8 cellular contexts compared by ENCODE assay signal in genomic region chrX:41332988-41333743, GRCh38. TPM values are rescaled to one million over a fixed set of nuclear protein-coding genes. Genes with fewer than 3 reads are reported as not detected.
DNase-seq lines count a peak whose midpoint lies in the region; FAIRE-seq and TF ChIP-seq lines count a peak whose summit lies in the region.

No MANE protein-coding gene starts in this region.

- H4K20me1 ChIP-seq in DOHH2 (ENCODE audit: control insufficient read depth, insufficient read depth, low read depth, low read length) (peaks cover 28% of the 10 kb centered on the region), neural progenitor cell (ENCODE audit: low read depth) (peaks cover 37% of the 10 kb centered on the region)

- H3K4me2 ChIP-seq in DOHH2 (ENCODE audit: low read length) (peak overlapping the region; percentile 97), neural progenitor cell (peak overlapping the region; percentile 87)

- H3K9me2 ChIP-seq in DOHH2 (replicated peaks; ENCODE audit: control insufficient read depth, low read length): no peaks in the 10 kb centered on the region

- no peaks in the 10 kb centered on the region for H3K36me3 Mint-ChIP-seq in neural progenitor cell

- H3K27ac ChIP-seq in DOHH2 (ENCODE audit: low read depth, low read length) (peak overlapping the region; percentile 98), neural progenitor cell (peak overlapping the region; percentile 99), stomach smooth muscle (ENCODE audit: low read length) (peak overlapping the region; percentile 100)

- peaks cover 3% of the 10 kb centered on the region for H3K9me3 Mint-ChIP-seq in neural progenitor cell

- TF ChIP-seq POLR2A in H54 (IDR thresholded peaks at IDR 0.05; ENCODE audit: low read depth, low read length): peak; percentile 33; the same call in 1 of the 2 replicates

- TF ChIP-seq CTCF in DOHH2 (IDR thresholded peaks at IDR 0.05; ENCODE audit: low read depth, low read length, poor library complexity, severe bottlenecking) (no peak), foreskin fibroblast (IDR thresholded peaks at IDR 0.05; ENCODE audit: low read depth, low read length) (no peak), neural progenitor cell (IDR thresholded peaks at IDR 0.05) (no peak)

- FAIRE-seq in H54 (lab: Jason Lieb, UNC): no peak

- peaks cover 12% of the 10 kb centered on the region for H3K27me3 Mint-ChIP-seq in neural progenitor cell (ENCODE audit: insufficient read depth, low read depth)

- peaks cover 16% of the 10 kb centered on the region for H3K4me1 Mint-ChIP-seq in neural progenitor cell

- H3K79me2 ChIP-seq in DOHH2 (ENCODE audit: control insufficient read depth, low read length) (peaks cover 57% of the 10 kb centered on the region), neural progenitor cell (ENCODE audit: low read depth) (peaks cover 60% of the 10 kb centered on the region)

- DNase-seq in H54 (ENCODE audit: insufficient read length, low spot score) (no peak), M059J (ENCODE audit: low read depth) (peak; percentile 93), SHP77 treated with DMSO at 0.1 percent for 48 hours (lab: John Stamatoyannopoulos, UW) (peak; percentile 56), activated gamma-delta T cell treated with Interleukin-2 at 50 U/mL for 16 hours (peak; percentile 91), foreskin fibroblast (peak; percentile 66 to 88), neural progenitor cell (ENCODE audit: low spot score) (peak; percentile 91)

- H3K9ac ChIP-seq in neural progenitor cell (peak overlapping the region; percentile 97), stomach smooth muscle (ENCODE audit: low read length in 2 of 2) (peak overlapping the region; percentile 99 to 100)

- H3K9me3 ChIP-seq in DOHH2 (ENCODE audit: control insufficient read depth, insufficient read depth, low read length): no peaks in the 10 kb centered on the region
- no peaks in the 10 kb centered on the region for H3K9me3 ChIP-seq in neural progenitor cell (ENCODE audit: low read depth)
- no peaks in the 10 kb centered on the region for H3K9me3 ChIP-seq in stomach smooth muscle (ENCODE audit: control insufficient read depth in 2 of 2, low read length in 2 of 2)

- peaks cover 40% of the 10 kb centered on the region for H3K36me3 ChIP-seq in DOHH2 (ENCODE audit: control insufficient read depth, low read length)
- H3K36me3 ChIP-seq in neural progenitor cell: peaks cover 4% of the 10 kb centered on the region
- peaks cover 0 to 4% of the 10 kb centered on the region in 2 donors for H3K36me3 ChIP-seq in stomach smooth muscle (ENCODE audit: control insufficient read depth in 2 of 2, insufficient read depth in 2 of 2, low read length in 2 of 2)

- H3K4me3 ChIP-seq in DOHH2 (ENCODE audit: low read length) (peak overlapping the region; percentile 96), foreskin fibroblast (ENCODE audit: low read depth in 1 of 2, low read length in 2 of 2) (peak overlapping the region; percentile 91 to 93), neural progenitor cell (peak overlapping the region; percentile 84), stomach smooth muscle (ENCODE audit: low read length in 2 of 2) (peak overlapping the region; percentile 86 to 98)

- peaks cover 52% of the 10 kb centered on the region for H3K4me1 ChIP-seq in DOHH2 (ENCODE audit: control insufficient read depth, low read length)
- H3K4me1 ChIP-seq in neural progenitor cell: peaks cover 10% of the 10 kb centered on the region
- peaks cover 26% of the 10 kb centered on the region for H3K4me1 ChIP-seq in stomach smooth muscle (ENCODE audit: control insufficient read depth, insufficient read depth, low read length)

- peak overlapping the region; percentile 100 for H3K27ac Mint-ChIP-seq in neural progenitor cell

- peak overlapping the region; percentile 55 for H2AFZ ChIP-seq in neural progenitor cell (replicated peaks)

- H3K27me3 ChIP-seq in DOHH2 (ENCODE audit: control insufficient read depth, low read length) (no peaks in the 10 kb centered on the region), neural progenitor cell (no peaks in the 10 kb centered on the region), stomach smooth muscle (ENCODE audit: control insufficient read depth in 1 of 2, insufficient read depth in 2 of 2, low read length in 2 of 2) (no peaks in the 10 kb centered on the region)

- H3K4me3 Mint-ChIP-seq in neural progenitor cell: peak overlapping the region; percentile 94

- peaks cover 19% of the 10 kb centered on the region for H3F3A ChIP-seq in DOHH2 (ENCODE audit: control insufficient read depth, insufficient read depth)
- H3F3A ChIP-seq in neural progenitor cell (ENCODE audit: low read depth): peaks cover 24% of the 10 kb centered on the region

RNA-seq across cellular contexts. Expression of gene DDX3X, which starts 0.8 kb away (rescaled TPM):
- total RNA-seq in M059J (2014; rRNA removed; shearing (Covaris generic)): 145 and 209 TPM in 2 replicates
- total RNA-seq in neural progenitor cell (ENCODE audit: low replicate concordance): 216 and 264 TPM in 2 replicates
